8 cellular contexts compared by ENCODE assay signal in the genomic region with DNA sequence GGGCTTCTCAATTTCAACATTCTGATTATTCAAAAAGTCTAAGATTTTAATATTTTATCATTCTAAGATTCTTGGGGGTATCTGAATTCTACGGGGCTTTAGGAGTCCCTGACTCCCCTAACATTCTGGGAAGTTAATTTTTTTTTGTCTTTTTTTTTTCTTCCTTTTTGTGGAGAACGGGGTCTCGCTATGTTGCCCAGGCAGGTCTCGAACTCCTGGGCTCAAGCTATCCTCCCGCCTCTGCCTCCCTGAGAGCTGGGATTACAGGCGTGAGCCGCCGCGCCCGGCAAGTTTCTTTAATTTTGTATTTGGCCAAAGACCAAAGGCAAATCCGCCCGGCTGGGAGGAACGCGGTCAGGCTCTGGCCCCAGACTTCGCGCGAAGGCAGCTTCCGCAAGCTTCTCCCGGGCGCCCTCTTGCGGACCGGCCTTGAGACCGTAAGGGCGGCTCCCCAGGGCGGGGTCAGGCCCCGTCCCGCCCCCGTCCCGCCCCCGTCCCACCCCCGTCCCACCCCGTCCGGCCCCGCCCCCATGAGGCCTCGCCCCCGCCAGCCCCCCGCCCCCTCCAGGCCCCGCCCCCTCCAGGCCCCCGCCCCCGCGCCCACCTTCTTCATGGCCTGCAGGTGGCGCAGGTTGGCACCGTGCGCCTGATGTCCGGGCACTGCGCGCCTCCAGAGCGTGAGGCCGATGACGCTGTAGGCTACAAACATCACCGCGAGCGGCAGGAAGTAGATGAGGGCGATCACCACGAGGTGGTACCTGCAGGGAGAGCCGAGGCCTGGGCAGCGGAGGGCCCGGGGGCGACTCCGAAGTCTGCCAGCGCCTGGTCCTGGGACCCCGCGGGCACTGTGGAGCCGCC. TPM values are rescaled to one million over a fixed set of nuclear protein-coding genes. Genes with fewer than 3 reads are reported as not detected.
DNase-seq lines count a peak whose midpoint lies in the region; ATAC-seq, FAIRE-seq and TF ChIP-seq lines count a peak whose summit lies in the region.

No MANE protein-coding gene starts in this region.

- DNase-seq in GM18507 (ENCODE audit: extremely low spot score, insufficient read length, low read depth) (peak; percentile 87), NCI-H187 treated with DMSO at 0.1 percent for 48 hours (lab: John Stamatoyannopoulos, UW) (peak; percentile 1), T-helper 22 cell (ENCODE audit: low read depth) (peak; percentile 79), astrocyte of the cerebellum (ENCODE audit: low read depth) (peak; percentile 86), hippocampal formation (lab: John Stamatoyannopoulos, UW) (peak; percentile 61 to 78), sigmoid colon (peak; percentile 98)

- 3% methylated on average over 64 of the region's 64 CpGs for WGBS in sigmoid colon, 2 donors

- peak in 1 of 4 donors; percentile 54 for TF ChIP-seq EP300 in sigmoid colon (IDR thresholded peaks at IDR 0.05)

- H3K36me3 ChIP-seq in sigmoid colon, result peaks cover 14 to 35% (median 18%) of the 10 kb centered on the region in 4 donors

- no peaks in the 10 kb centered on the region for H3K9me3 ChIP-seq in sigmoid colon

- TF ChIP-seq CTCF in 22Rv1 (IDR thresholded peaks at IDR 0.05), result peak; percentile 86
- TF ChIP-seq CTCF in astrocyte of the cerebellum (IDR thresholded peaks at IDR 0.05; ENCODE audit: low read depth, low read length, missing control alignments), result peak; percentile 62
- peak in 2 of 4 experiments; percentile 43 to 79 for TF ChIP-seq CTCF in sigmoid colon (IDR thresholded peaks at IDR 0.05)

- H3K27ac ChIP-seq in 22Rv1 (peak overlapping the region; percentile 60), sigmoid colon (peak overlapping the region; percentile 88 to 97 (median 94))

- intact Hi-C loops in sigmoid colon (cut with DNase I), result loop anchor here (10.0 kb wide), 1 partner anchor 226 kb away; a partner anchor contains a TSS

- no peaks in the 10 kb centered on the region for H3K27me3 ChIP-seq in sigmoid colon

- ATAC-seq in HG02970 (IDR thresholded peaks at IDR 0.05; ENCODE audit: low FRiP score, unreplicated experiment), result peak; percentile 76

- peak; percentile 88 for FAIRE-seq in GM18507 (lab: Jason Lieb, UNC)

- peaks cover 0 to 94% (median 76%) of the 10 kb centered on the region in 4 donors for H3K4me1 ChIP-seq in sigmoid colon

- H3K4me3 ChIP-seq in astrocyte of the cerebellum (ENCODE audit: low read depth, low read length), result peak overlapping the region; percentile 34
- peak overlapping the region; percentile 14 to 44 (median 39) for H3K4me3 ChIP-seq in sigmoid colon

- TF ChIP-seq POLR2A in sigmoid colon (IDR thresholded peaks at IDR 0.05), result no peak

- in situ Hi-C loops in astrocyte of the cerebellum (cut with HindIII; ENCODE audit: low sequenced_read_pairs), result loop anchor here (5.0 kb wide), 2 partner anchors 181 to 229 kb away; no protein-coding TSS in a partner anchor

RNA-seq across cellular contexts. Expression of a gene that starts 8.2 kb away (rescaled TPM):
- total RNA-seq in sigmoid colon, result 100 to 1,000 TPM; 161 to 184 (median 170) TPM
- polyA plus RNA-seq in sigmoid colon, result 10 to 100 TPM in 1 of 3 donors, 1 to 10 TPM in 1, not detected in 1; 6.0 to 14.4 TPM

RNA-seq across cellular contexts. Expression of a gene that starts 42.7 kb away (rescaled TPM):
- total RNA-seq in sigmoid colon, result 10 to 100 TPM; 55.4 to 76.4 (median 67.4) TPM
- 100 to 1,000 TPM in 1 of 3 donors, 10 to 100 TPM in 2; 43.0 to 100 (median 70.9) TPM for polyA plus RNA-seq in sigmoid colon

Comparison
In these comparisons a context has a peak if more than half of its experiments do, and no peak if none do; other contexts are left out.
1. Peak in every context shown above with its lines: DNase-seq, ATAC-seq, H3K4me3 ChIP-seq and H3K27ac ChIP-seq.
2. DNase-seq: peak in every context shown above with its lines; median percentile 98 in sigmoid colon; 87 in GM18507; 86 in astrocyte of the cerebellum; 79 in T-helper 22 cell; 70 in hippocampal formation; 1 in NCI-H187 treated with DMSO at 0.1 percent for 48 hours.